ENCODE assay signal across 23 cellular contexts in the genomic region with DNA sequence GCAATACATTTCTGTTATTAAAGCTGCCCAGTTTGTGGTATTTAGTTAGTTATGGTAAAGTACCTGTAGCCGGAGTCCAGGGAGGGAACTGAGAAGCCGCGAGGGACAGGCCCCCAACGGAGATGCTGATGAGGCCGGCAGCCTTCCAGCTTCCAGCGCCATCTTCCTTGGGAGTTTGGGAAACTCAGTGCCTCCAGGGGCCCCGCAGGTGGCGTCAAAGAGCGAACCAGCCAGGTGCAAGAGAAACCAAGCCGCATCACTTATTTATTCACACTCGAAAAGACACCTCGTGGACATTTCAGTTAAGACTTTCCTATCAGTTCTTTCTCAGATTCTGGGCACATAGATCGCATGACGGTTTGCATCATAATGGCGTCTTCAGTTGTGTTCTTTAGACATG.
"Had no signal": no experiment of that assay in that cellular context is flagged by ENCODE, and none has a peak within 500 bp of the region (broad histone marks: within the 10 kb centered on the region; RNA-seq: fewer than 3 reads in every experiment).

No MANE protein-coding gene starts in this region.

- H3K9me3 Mint-ChIP-seq: activated naive CD4-positive, alpha-beta T cell treated with anti-CD3 and anti-CD28 coated beads, Interleukin-2, amount 50 U/mL, for 24 hours had no signal

- H3K27me3 Mint-ChIP-seq: activated CD4-positive, alpha-beta memory T cell treated with anti-CD3 and anti-CD28 coated beads, Interleukin-2, amount 10 ng/mL, durations not matched to agents 7 days and 5 days; activated CD8-positive, alpha-beta memory T cell treated with anti-CD3 and anti-CD28 coated beads, Interleukin-2, amount 10 ng/mL, durations not matched to agents 7 days and 5 days had no signal

- H3K4me3 ChIP-seq: body of pancreas, cardiac muscle cell, heart left ventricle, left lung, lung, sigmoid colon, transverse colon, uterus had no signal

- H3K36me3 ChIP-seq: cardiac muscle cell, heart left ventricle, left lung, sigmoid colon, transverse colon, uterus had no signal

- H3K9me3 ChIP-seq: body of pancreas, heart left ventricle, left lung, sigmoid colon, transverse colon, uterus had no signal

- ATAC-seq: activated CD8-positive, alpha-beta memory T cell treated with anti-CD3 and anti-CD28 coated beads, Interleukin-2, amount 10 ng/mL, durations not matched to agents 7 days and 5 days; body of pancreas; heart left ventricle; left lung; naive thymus-derived CD4-positive, alpha-beta T cell; stimulated activated naive B cell treated with anti-CD40 and anti-IgM and Interleukin-4, amounts not matched to agents 10 μg/mL and 1 μg/mL and 100 μg/mL, for 72 hours had no signal

- H3K4me1 Mint-ChIP-seq: activated CD4-positive, alpha-beta memory T cell treated with anti-CD3 and anti-CD28 coated beads, Interleukin-2, amount 10 ng/mL, durations not matched to agents 7 days and 5 days; activated CD8-positive, alpha-beta memory T cell treated with anti-CD3 and anti-CD28 coated beads, Interleukin-2, amount 10 ng/mL, durations not matched to agents 7 days and 5 days; activated naive CD4-positive, alpha-beta T cell treated with anti-CD3 and anti-CD28 coated beads, Interleukin-2, amount 50 U/mL, for 24 hours; naive thymus-derived CD4-positive, alpha-beta T cell; stimulated activated naive B cell treated with anti-CD40 and anti-IgM and Interleukin-4, amounts not matched to agents 10 μg/mL and 1 μg/mL and 100 μg/mL, for 72 hours had no signal

- DNase-seq: activated CD4-positive, alpha-beta memory T cell treated with anti-CD3 and anti-CD28 coated beads, Interleukin-2, amount 10 ng/mL, durations not matched to agents 7 days and 5 days; activated CD4-positive, alpha-beta T cell treated with anti-CD3 and anti-CD28 coated beads for 48 hours; activated CD4-positive, CD25-positive, alpha-beta regulatory T cell; activated CD8-positive, alpha-beta memory T cell treated with anti-CD3 and anti-CD28 coated beads, Interleukin-2, amount 10 ng/mL, durations not matched to agents 7 days and 5 days; activated gamma-delta T cell; activated T-cell treated with anti-CD3 and anti-CD28 coated beads for 4 hours; anterior cingulate cortex; body of pancreas; cortex of kidney; heart left ventricle; left lung; naive thymus-derived CD4-positive, alpha-beta T cell; stimulated activated CD4-positive, alpha-beta T cell treated with anti-CD3 and anti-CD28 coated beads, Interleukin-2, amount 100 ng/mL, for 48 hours; stimulated activated CD8-positive, alpha-beta memory T cell treated with anti-CD3 and anti-CD28 coated beads, Interleukin-4, amount 100 ng/mL, for 48 hours; stimulated activated naive B cell treated with anti-CD40 and anti-IgM and Interleukin-4, amounts not matched to agents 10 μg/mL and 1 μg/mL and 100 μg/mL, for 72 hours; transverse colon; uterus had no signal

- FAIRE-seq: keratinocyte had no signal

- H3K4me3 Mint-ChIP-seq: activated CD4-positive, alpha-beta memory T cell treated with anti-CD3 and anti-CD28 coated beads, Interleukin-2, amount 10 ng/mL, durations not matched to agents 7 days and 5 days; activated CD8-positive, alpha-beta memory T cell treated with anti-CD3 and anti-CD28 coated beads, Interleukin-2, amount 10 ng/mL, durations not matched to agents 7 days and 5 days; activated naive CD4-positive, alpha-beta T cell treated with anti-CD3 and anti-CD28 coated beads, Interleukin-2, amount 50 U/mL, for 24 hours; naive thymus-derived CD4-positive, alpha-beta T cell; stimulated activated naive B cell treated with anti-CD40 and anti-IgM and Interleukin-4, amounts not matched to agents 10 μg/mL and 1 μg/mL and 100 μg/mL, for 72 hours had no signal

- H3K27me3 ChIP-seq: body of pancreas, sigmoid colon, transverse colon, uterus had no signal

- H3K27ac ChIP-seq: body of pancreas, cardiac muscle cell, epithelial cell of prostate, heart left ventricle, left lung, sigmoid colon, transverse colon, uterus had no signal

- H3K4me1 ChIP-seq: body of pancreas, heart left ventricle, left lung, sigmoid colon, transverse colon, uterus had no signal

- H3K36me3 Mint-ChIP-seq: activated CD8-positive, alpha-beta memory T cell treated with anti-CD3 and anti-CD28 coated beads, Interleukin-2, amount 10 ng/mL, durations not matched to agents 7 days and 5 days; activated naive CD4-positive, alpha-beta T cell treated with anti-CD3 and anti-CD28 coated beads, Interleukin-2, amount 50 U/mL, for 24 hours; naive thymus-derived CD4-positive, alpha-beta T cell; stimulated activated naive B cell treated with anti-CD40 and anti-IgM and Interleukin-4, amounts not matched to agents 10 μg/mL and 1 μg/mL and 100 μg/mL, for 72 hours had no signal

- H3K27ac Mint-ChIP-seq: activated CD4-positive, alpha-beta memory T cell treated with anti-CD3 and anti-CD28 coated beads, Interleukin-2, amount 10 ng/mL, durations not matched to agents 7 days and 5 days; activated CD8-positive, alpha-beta memory T cell treated with anti-CD3 and anti-CD28 coated beads, Interleukin-2, amount 10 ng/mL, durations not matched to agents 7 days and 5 days; activated naive CD4-positive, alpha-beta T cell treated with anti-CD3 and anti-CD28 coated beads, Interleukin-2, amount 50 U/mL, for 24 hours; naive thymus-derived CD4-positive, alpha-beta T cell; stimulated activated naive B cell treated with anti-CD40 and anti-IgM and Interleukin-4, amounts not matched to agents 10 μg/mL and 1 μg/mL and 100 μg/mL, for 72 hours had no signal
